8 cellular contexts compared by ENCODE assay signal in genomic region chr2:65349863-65350262, GRCh38.
DNase-seq lines count a peak whose midpoint lies in the region; ATAC-seq and TF ChIP-seq lines count a peak whose summit lies in the region.

No MANE protein-coding gene starts in this region.

- H3K27me3 ChIP-seq in colonic mucosa, result no peaks in the 10 kb centered on the region

- DNase-seq in GM03348 (ENCODE audit: low spot score) (peak; percentile 36), NCI-H510A (lab: John Stamatoyannopoulos, UW) (peak; percentile 71), colonic mucosa (peak; percentile 84), omental fat pad (ENCODE audit: low spot score) (peak; percentile 79)
- DNase-seq in stimulated activated CD4-positive, alpha-beta T cell treated with anti-CD3 and anti-CD28 coated beads, Interleukin-2, amount 100 ng/mL, for 48 hours, result no peak

- H3K27ac ChIP-seq in colonic mucosa, result peak overlapping the region; percentile 28

- H3K9ac ChIP-seq in colonic mucosa (ENCODE audit: low read depth in 2 of 2, low read length in 2 of 2), result no peak overlapping the region

- H3K4me1 ChIP-seq in colonic mucosa, result peaks cover 23% of the 10 kb centered on the region

- no peak overlapping the region for H3K4me3 ChIP-seq in colonic mucosa

- H3K36me3 ChIP-seq in colonic mucosa, result no peaks in the 10 kb centered on the region

- ATAC-seq in omental fat pad (ENCODE audit: low FRiP score), result no peak
- ATAC-seq in GM18870 (IDR thresholded peaks at IDR 0.05; ENCODE audit: unreplicated experiment), result no peak
- ATAC-seq in GM18873 (IDR thresholded peaks at IDR 0.05; ENCODE audit: low FRiP score, unreplicated experiment), result no peak
- no peak for ATAC-seq in HG03521 (IDR thresholded peaks at IDR 0.05; ENCODE audit: unreplicated experiment)

- intact Hi-C loops in colonic mucosa (cut with DNase I), result no loop called here

- TF ChIP-seq CTCF in colonic mucosa (IDR thresholded peaks at IDR 0.05), result no peak
- no peak for TF ChIP-seq CTCF in omental fat pad (IDR thresholded peaks at IDR 0.05)

- no peaks in the 10 kb centered on the region for H3K9me3 ChIP-seq in colonic mucosa

Comparison
In these comparisons a context has a peak if more than half of its experiments do, and no peak if none do; other contexts are left out.
1. DNase-seq: peak in GM03348 (single experiment), NCI-H510A (single experiment), colonic mucosa (single experiment) and omental fat pad (single experiment); none in stimulated activated CD4-positive, alpha-beta T cell treated with anti-CD3 and anti-CD28 coated beads, Interleukin-2, amount 100 ng/mL, for 48 hours (0 of 2).